8 cellular contexts compared by ENCODE assay signal in genomic region chr22:19631899-19632670, GRCh38.
DNase-seq lines count a peak whose midpoint lies in the region; ATAC-seq and TF ChIP-seq lines count a peak whose summit lies in the region.

No MANE protein-coding gene starts in this region.

- TF ChIP-seq CTCF in AG04450 (IDR thresholded peaks at IDR 0.05; ENCODE audit: low read depth, low read length) (peak; percentile 73), GM12875 (IDR thresholded peaks at IDR 0.05; ENCODE audit: borderline replicate concordance, insufficient read depth, low read depth, low read length) (peak; percentile 57; the same call in 1 of the 2 replicates), PC-3 (conservative IDR thresholded peaks at IDR 0.05; ENCODE audit: low read depth, low read length) (peak; percentile 55), fibroblast of pulmonary artery (IDR thresholded peaks at IDR 0.05; ENCODE audit: low read length, missing control alignments) (peak; percentile 66)

- CTCF ChIA-PET in AG04450 (lab: Charles Lee), result interaction anchor here (0.5 to 1.7 kb wide), 13 partner anchors 13 to 332 kb away, joined by 3 to 10 read pairs (median 4); no protein-coding TSS in a partner anchor
- CTCF ChIA-PET in PC-3 (lab: Charles Lee), result interaction anchor here (0.6 kb wide), 1 partner anchor 30 kb away, joined by 6 read pairs; no protein-coding TSS in a partner anchor

- H3F3A ChIP-seq in PC-3 (ENCODE audit: low read length, unreplicated experiment), result no peaks in the 10 kb centered on the region

- H3K27ac ChIP-seq in AG04450 (ENCODE audit: low read depth, low read length) (no peak overlapping the region), PC-3 (ENCODE audit: low read length) (no peak overlapping the region)

- POLR2A ChIA-PET in AG04450 (lab: Yijun Ruan, JAX) (no interaction called here), PC-3 (lab: Charles Lee; ENCODE audit: unreplicated experiment) (no interaction called here)

- ATAC-seq in PC-3, result peak; percentile 51; the same call in 1 of the 2 replicates
- ATAC-seq in GM21360 (IDR thresholded peaks at IDR 0.05; ENCODE audit: unreplicated experiment), result no peak

- H3K9ac ChIP-seq in PC-3 (ENCODE audit: low read length), result no peak overlapping the region

- no peak overlapping the region for H3K4me2 ChIP-seq in PC-3 (ENCODE audit: low read length)

- no peak overlapping the region for H3K4me3 ChIP-seq in AG04450 (ENCODE audit: low read depth, low read length)
- H3K4me3 ChIP-seq in GM12875 (ENCODE audit: low read depth, low read length), result no peak overlapping the region
- no peak overlapping the region for H3K4me3 ChIP-seq in PC-3 (ENCODE audit: low read length)
- no peak overlapping the region for H3K4me3 ChIP-seq in fibroblast of pulmonary artery (replicated peaks; ENCODE audit: low read depth, low read length)

- no peaks in the 10 kb centered on the region; the same call in 1 of the 2 replicates for H3K9me3 ChIP-seq in AG04450 (ENCODE audit: control insufficient read depth, insufficient read depth, low read length)
- H3K9me3 ChIP-seq in PC-3 (ENCODE audit: low read length), result no peaks in the 10 kb centered on the region

- H3K27me3 ChIP-seq in AG04450 (ENCODE audit: control insufficient read depth, insufficient read depth, low read length), result peaks cover 7% of the 10 kb centered on the region
- H3K27me3 ChIP-seq in PC-3 (ENCODE audit: low read length), result no peaks in the 10 kb centered on the region

- DNase-seq in AG04450 (ENCODE audit: low read depth, low spot score), result peak; percentile 1
- DNase-seq in PC-3, result peak; percentile 31
- peak; percentile 51 for DNase-seq in fibroblast of pulmonary artery (ENCODE audit: low read depth)
- peak; percentile 5 for DNase-seq in stromal cell of bone marrow (ENCODE audit: low read depth)
- DNase-seq in OCI-M2 (lab: John Stamatoyannopoulos, UW; ENCODE audit: unreplicated experiment), result no peak
- no peak for DNase-seq in dedifferentiated amniotic fluid mesenchymal stem cell (ENCODE audit: extremely low spot score)

- no peaks in the 10 kb centered on the region for H3K9me2 ChIP-seq in PC-3 (replicated peaks; ENCODE audit: low read length)

- H3K36me3 ChIP-seq in PC-3 (ENCODE audit: low read depth, low read length), result no peaks in the 10 kb centered on the region

- H3K79me2 ChIP-seq in PC-3 (ENCODE audit: low read length), result no peaks in the 10 kb centered on the region

- intact Hi-C loops in PC-3 (cut with micrococcal nuclease), result no loop called here

- H3K4me1 ChIP-seq in PC-3 (ENCODE audit: insufficient read depth, low read length), result no peaks in the 10 kb centered on the region

- H4K20me1 ChIP-seq in PC-3 (ENCODE audit: low read length), result no peaks in the 10 kb centered on the region

- no TSS peak for BruUV-seq in PC-3 (replicated peaks; lab: Mats Ljungman, UMichigan)

- no peak overlapping the region for H2AFZ ChIP-seq in PC-3 (ENCODE audit: low read length)

Comparison
In these comparisons a context has a peak if more than half of its experiments do, and no peak if none do; other contexts are left out.
1. DNase-seq: peak in AG04450 (single experiment), PC-3 (single experiment), fibroblast of pulmonary artery (single experiment) and stromal cell of bone marrow (single experiment); none in OCI-M2 (single experiment) and dedifferentiated amniotic fluid mesenchymal stem cell (single experiment).
2. Peak in every context shown above with its lines, with median percentiles within 50 percentile points of each other: CTCF ChIP-seq.